In genomic region chr1:18232052-18232451, GRCh38 we compare ENCODE assay signal across 15 cellular contexts.
DNase-seq lines count a peak whose midpoint lies in the region; ATAC-seq and TF ChIP-seq lines count a peak whose summit lies in the region.
"Had no signal": no experiment of that assay in that cellular context is flagged by ENCODE, and none has a peak within 500 bp of the region (broad histone marks: within the 10 kb centered on the region; RNA-seq: fewer than 3 reads in every experiment).

No MANE protein-coding gene starts in this region.

- intact Hi-C loops in colonic mucosa (cut with DNase I): no loop called here

- H3K9ac ChIP-seq in KMS-11 (no peak overlapping the region), colonic mucosa (ENCODE audit: low read depth in 2 of 2, low read length in 2 of 2) (no peak overlapping the region)

- peaks cover 40% of the 10 kb centered on the region for H3K27me3 Mint-ChIP-seq in progenitor cell of endocrine pancreas

- peak; percentile 62 for TF ChIP-seq CTCF in KMS-11 (conservative IDR thresholded peaks at IDR 0.05; ENCODE audit: low read depth, low read length)
- TF ChIP-seq CTCF in colonic mucosa (IDR thresholded peaks at IDR 0.05): peak; percentile 17
- peak; percentile 37 for TF ChIP-seq CTCF in progenitor cell of endocrine pancreas (IDR thresholded peaks at IDR 0.05; ENCODE audit: unreplicated experiment)

- no peaks in the 10 kb centered on the region for H3K9me3 Mint-ChIP-seq in progenitor cell of endocrine pancreas (ENCODE audit: low read depth)

- no peaks in the 10 kb centered on the region for H3K27me3 ChIP-seq in KMS-11 (ENCODE audit: insufficient read depth, low read depth)
- no peaks in the 10 kb centered on the region for H3K27me3 ChIP-seq in colonic mucosa

- H3K9me3 ChIP-seq in colonic mucosa: no peaks in the 10 kb centered on the region

- H3K4me1 ChIP-seq in KMS-11 (ENCODE audit: low read depth, poor library complexity, severe bottlenecking) (no peaks in the 10 kb centered on the region), colonic mucosa (no peaks in the 10 kb centered on the region)
- H3K4me1 ChIP-seq: Caco-2, heart left ventricle had no signal

- ATAC-seq in GM21825 (IDR thresholded peaks at IDR 0.05; ENCODE audit: unreplicated experiment): no peak
- ATAC-seq: effector memory CD8-positive, alpha-beta T cell; heart left ventricle; left lobe of liver had no signal

- no peaks in the 10 kb centered on the region for H3K36me3 Mint-ChIP-seq in progenitor cell of endocrine pancreas (ENCODE audit: insufficient read depth)

- no peaks in the 10 kb centered on the region for H3K36me3 ChIP-seq in KMS-11 (ENCODE audit: insufficient read depth)
- no peaks in the 10 kb centered on the region for H3K36me3 ChIP-seq in colonic mucosa
- H3K36me3 ChIP-seq: heart left ventricle had no signal

- H3K4me1 Mint-ChIP-seq in progenitor cell of endocrine pancreas (ENCODE audit: low read depth): peaks cover 1% of the 10 kb centered on the region

- H3K4me3 Mint-ChIP-seq in progenitor cell of endocrine pancreas (ENCODE audit: low read depth): no peak overlapping the region
- H3K4me3 Mint-ChIP-seq: activated T-helper 1 cell treated with anti-CD3 and anti-CD28 coated beads, Interleukin-12 subunit alpha, Interleukin-12 subunit beta, Interleukin-2, Interleukin-4 antibody, amounts not matched to agents 30 ng/mL and 10 ng/mL and 1 ng/mL, durations not matched to agents 14 hours and 24 hours and 36 hours; effector memory CD8-positive, alpha-beta T cell had no signal

- H3K27ac ChIP-seq in KMS-11 (no peak overlapping the region), colonic mucosa (no peak overlapping the region)
- H3K27ac ChIP-seq: heart left ventricle had no signal

- no peak overlapping the region for H3K4me2 ChIP-seq in KMS-11

- no peak overlapping the region for H3K4me3 ChIP-seq in KMS-11 (IDR thresholded peaks at IDR 0.05; ENCODE audit: insufficient read depth, low read depth, low read length)
- no peak overlapping the region for H3K4me3 ChIP-seq in colonic mucosa
- H3K4me3 ChIP-seq: heart left ventricle had no signal

- no peak overlapping the region for H2AFZ ChIP-seq in KMS-11 (ENCODE audit: low read depth)

- no peaks in the 10 kb centered on the region for H3K79me2 ChIP-seq in KMS-11 (ENCODE audit: insufficient read depth, low read depth)

- H4K20me1 ChIP-seq in KMS-11 (ENCODE audit: insufficient read depth): no peaks in the 10 kb centered on the region

- DNase-seq in ELF-1 (ENCODE audit: low read depth, low spot score): peak; percentile 12
- DNase-seq in colonic mucosa: no peak
- no peak for DNase-seq in progenitor cell of endocrine pancreas (ENCODE audit: low spot score, unreplicated experiment)
- no peak for DNase-seq in NCI-H510A treated with DMSO at 0.1 percent for 48 hours (lab: John Stamatoyannopoulos, UW)
- no peak for DNase-seq in activated CD8-positive, alpha-beta memory T cell treated with anti-CD3 and anti-CD28 coated beads for 24 hours
- DNase-seq in stimulated activated CD4-positive, alpha-beta T cell treated with anti-CD3 and anti-CD28 coated beads, Interleukin-15, amount 100 ng/mL, for 24 hours: no peak
- DNase-seq: activated CD4-positive, alpha-beta T cell treated with anti-CD3 and anti-CD28 coated beads for 4 hours; Caco-2; effector memory CD8-positive, alpha-beta T cell; heart left ventricle; NCI-H524 had no signal

- no peak overlapping the region for H3K27ac Mint-ChIP-seq in progenitor cell of endocrine pancreas
- H3K27ac Mint-ChIP-seq: activated T-helper 1 cell treated with anti-CD3 and anti-CD28 coated beads, Interleukin-12 subunit alpha, Interleukin-12 subunit beta, Interleukin-2, Interleukin-4 antibody, amounts not matched to agents 30 ng/mL and 10 ng/mL and 1 ng/mL, durations not matched to agents 14 hours and 24 hours and 36 hours; effector memory CD8-positive, alpha-beta T cell had no signal
